In genomic region chr2:10439185-10439879, GRCh38 we compare ENCODE assay signal across 16 cellular contexts. TPM values are rescaled to one million over a fixed set of nuclear protein-coding genes. Genes with fewer than 3 reads are reported as not detected.
DNase-seq lines count a peak whose midpoint lies in the region; TF ChIP-seq lines count a peak whose summit lies in the region.
"Had no signal": no experiment of that assay in that cellular context is flagged by ENCODE, and none has a peak within 500 bp of the region (broad histone marks: within the 10 kb centered on the region; RNA-seq: fewer than 3 reads in every experiment).

No MANE protein-coding gene starts in this region.

- H3K4me3 ChIP-seq in choroid plexus epithelial cell (ENCODE audit: low read depth, low read length) (no peak overlapping the region), osteoblast (ENCODE audit: insufficient read depth, low read length) (no peak overlapping the region)
- H3K4me3 ChIP-seq: right atrium auricular region, transverse colon had no signal

- H3K9me3 ChIP-seq in osteoblast (ENCODE audit: low read depth, low read length) = no peaks in the 10 kb centered on the region
- H3K9me3 ChIP-seq: right atrium auricular region, transverse colon had no signal

- peaks cover 2% of the 10 kb centered on the region for H3K4me1 Mint-ChIP-seq in glutamatergic neuron (ENCODE audit: low read depth, unreplicated experiment)

- H3K36me3 ChIP-seq in osteoblast (ENCODE audit: insufficient read depth, low read length) = peaks cover 49% of the 10 kb centered on the region

- no peaks in the 10 kb centered on the region for H3K27me3 ChIP-seq in osteoblast (ENCODE audit: insufficient read depth, low read length)
- H3K27me3 ChIP-seq: right atrium auricular region, transverse colon had no signal

- no peak overlapping the region for H3K27ac Mint-ChIP-seq in glutamatergic neuron (ENCODE audit: unreplicated experiment)
- H3K27ac Mint-ChIP-seq: natural killer cell had no signal

- H3K79me2 ChIP-seq in osteoblast (ENCODE audit: insufficient read depth, low read length) = peaks cover 7% of the 10 kb centered on the region

- H2AFZ ChIP-seq in osteoblast (ENCODE audit: low read length) = no peak overlapping the region

- DNase-seq in NAMALWA (ENCODE audit: low spot score) = peak; percentile 47
- peak; percentile 26 for DNase-seq in choroid plexus epithelial cell (ENCODE audit: low read depth)
- peak; percentile 61 for DNase-seq in osteoblast (ENCODE audit: insufficient read length, low spot score, missing footprints)
- DNase-seq in inferior parietal cortex (ENCODE audit: extremely low spot score) = no peak
- no peak for DNase-seq in glutamatergic neuron
- no peak for DNase-seq in NCI-H226
- DNase-seq: activated CD8-positive, alpha-beta memory T cell treated with anti-CD3 and anti-CD28 coated beads, Interleukin-2, amount 50 U/mL, for 4 hours; GDM1; left ventricle myocardium superior; natural killer cell; NCI-H1092 treated with DMSO at 0.1 percent for 48 hours; stimulated activated CD4-positive, alpha-beta T cell treated with anti-CD3 and anti-CD28 coated beads, Interleukin-1b, Interleukin-23, amount 100 ng/mL, for 48 hours; transverse colon had no signal

- no peaks in the 10 kb centered on the region for H3K27me3 Mint-ChIP-seq in glutamatergic neuron (ENCODE audit: unreplicated experiment)

- no peak overlapping the region for H3K4me2 ChIP-seq in osteoblast (ENCODE audit: insufficient read depth, low read length)

- no peaks in the 10 kb centered on the region for H3K9me3 Mint-ChIP-seq in glutamatergic neuron (ENCODE audit: unreplicated experiment)
- H3K9me3 Mint-ChIP-seq: natural killer cell had no signal

- H3K36me3 Mint-ChIP-seq in glutamatergic neuron (ENCODE audit: unreplicated experiment) = no peaks in the 10 kb centered on the region

- TF ChIP-seq CTCF in choroid plexus epithelial cell (conservative IDR thresholded peaks at IDR 0.05; ENCODE audit: low read depth, low read length) (no peak), osteoblast (IDR thresholded peaks at IDR 0.05; ENCODE audit: extremely low read depth, low read depth, low read length) (no peak), glutamatergic neuron (IDR thresholded peaks at IDR 0.05; ENCODE audit: partially characterized antibody, unreplicated experiment) (no peak)

- no peaks in the 10 kb centered on the region for H3K4me1 ChIP-seq in osteoblast (ENCODE audit: insufficient read depth, low read length)

- peak; percentile 22 for TF ChIP-seq POLR2A in GM19193 (IDR thresholded peaks at IDR 0.05; ENCODE audit: extremely low read depth, insufficient read depth, insufficient read length)

- peaks cover 4% of the 10 kb centered on the region for H4K20me1 ChIP-seq in osteoblast (ENCODE audit: insufficient read depth, low read length)

- H3K4me3 Mint-ChIP-seq in glutamatergic neuron (ENCODE audit: unreplicated experiment) = no peak overlapping the region
- H3K4me3 Mint-ChIP-seq: natural killer cell had no signal

- H3K27ac ChIP-seq in osteoblast (ENCODE audit: low read depth, low read length) = no peak overlapping the region
- H3K27ac ChIP-seq: right atrium auricular region, transverse colon, VCaP had no signal

RNA-seq across cellular contexts. Expression of gene ODC1, which starts 8.8 kb away (rescaled TPM):
- 106 and 109 TPM in 2 replicates for total RNA-seq in osteoblast
- total RNA-seq in glutamatergic neuron (ENCODE audit: unreplicated experiment) = 88.0 TPM

Comparison
In these comparisons a context has a peak if more than half of its experiments do, and no peak if none do; other contexts are left out.
1. DNase-seq: peak in NAMALWA (single experiment), choroid plexus epithelial cell (single experiment) and osteoblast (single experiment); none in inferior parietal cortex (single experiment), glutamatergic neuron (single experiment) and NCI-H226 (single experiment).